10 cellular contexts compared by ENCODE assay signal in genomic region chr22:37635157-37635556, GRCh38. TPM values are rescaled to one million over a fixed set of nuclear protein-coding genes. Genes with fewer than 3 reads are reported as not detected.
A peak's percentile ranks its signal among the peaks of the same experiment; 100 is the strongest.
DNase-seq lines count a peak whose midpoint lies in the region; ATAC-seq, FAIRE-seq and TF ChIP-seq lines count a peak whose summit lies in the region.
"Had no signal": no experiment of that assay in that cellular context is flagged by ENCODE, and none has a peak within 500 bp of the region (broad histone marks: within the 10 kb centered on the region; RNA-seq: fewer than 3 reads in every experiment).

No MANE protein-coding gene starts in this region.

- no peaks in the 10 kb centered on the region for H3K9me3 ChIP-seq in kidney (ENCODE audit: control insufficient read depth in 1 of 2, low read length in 2 of 2)
- H3K9me3 ChIP-seq: MG63 had no signal

- no peak for FAIRE-seq in kidney (lab: Jason Lieb, UNC)
- no peak for FAIRE-seq in RCC 7860 (lab: Jason Lieb, UNC)
- FAIRE-seq: A204.1, frontal cortex had no signal

- POLR2A ChIA-PET in activated CD4-positive, alpha-beta T cell treated with anti-CD3 and anti-CD28 coated beads for 36 hours (lab: Charles Lee): no interaction called here

- no peak for DNase-seq in activated CD4-positive, alpha-beta T cell treated with anti-CD3 and anti-CD28 coated beads for 36 hours
- no peak for DNase-seq in activated CD4-positive, alpha-beta T cell treated with anti-CD3 and anti-CD28 coated beads, Interleukin-2, amount 50 U/mL, for 1 hour
- DNase-seq in coronary artery (ENCODE audit: low spot score) (no peak), kidney (no peak), RCC 7860 (ENCODE audit: low spot score) (no peak)
- DNase-seq: MG63, NCI-H748 treated with DMSO at 0.1 percent for 48 hours had no signal

- no peaks in the 10 kb centered on the region for H3K9me3 Mint-ChIP-seq in activated CD4-positive, alpha-beta T cell treated with anti-CD3 and anti-CD28 coated beads for 36 hours (ENCODE audit: low read depth)
- no peaks in the 10 kb centered on the region for H3K9me3 Mint-ChIP-seq in stimulated activated memory B cell treated with anti-CD40 and anti-IgM and Interleukin-4, amounts not matched to agents 10 μg/mL and 1 μg/mL and 100 μg/mL, for 72 hours

- no peak overlapping the region for H3K4me3 ChIP-seq in coronary artery
- no peak overlapping the region for H3K4me3 ChIP-seq in kidney (ENCODE audit: low read length in 2 of 2)
- H3K4me3 ChIP-seq: MG63 had no signal

- H3K9ac ChIP-seq in kidney (ENCODE audit: low read length in 2 of 2): no peak overlapping the region

- H3K36me3 ChIP-seq in kidney (ENCODE audit: control insufficient read depth in 1 of 2, insufficient read depth in 2 of 2, low read length in 2 of 2): no peaks in the 10 kb centered on the region

- H3K36me3 Mint-ChIP-seq in activated CD4-positive, alpha-beta T cell treated with anti-CD3 and anti-CD28 coated beads for 36 hours (ENCODE audit: low read depth): peaks cover 9% of the 10 kb centered on the region
- H3K36me3 Mint-ChIP-seq in stimulated activated memory B cell treated with anti-CD40 and anti-IgM and Interleukin-4, amounts not matched to agents 10 μg/mL and 1 μg/mL and 100 μg/mL, for 72 hours: peaks cover 9% of the 10 kb centered on the region

- H3K4me1 ChIP-seq in kidney (ENCODE audit: control insufficient read depth in 1 of 2, insufficient read depth in 1 of 2, low read depth in 1 of 2, low read length in 2 of 2): peaks cover 12 to 29% of the 10 kb centered on the region in 2 donors

- no peak for TF ChIP-seq CTCF in coronary artery (IDR thresholded peaks at IDR 0.05)
- no peak for TF ChIP-seq CTCF in kidney (IDR thresholded peaks at IDR 0.05; ENCODE audit: borderline replicate concordance, extremely low read depth, insufficient read depth)

- no peak for ATAC-seq in activated CD4-positive, alpha-beta T cell treated with anti-CD3 and anti-CD28 coated beads for 36 hours
- no peak for ATAC-seq in stimulated activated memory B cell treated with anti-CD40 and anti-IgM and Interleukin-4, amounts not matched to agents 10 μg/mL and 1 μg/mL and 100 μg/mL, for 72 hours

- H3K27ac ChIP-seq in coronary artery (peak overlapping the region; percentile 0 to 90), kidney (ENCODE audit: low read depth in 2 of 2, low read length in 2 of 2) (no peak overlapping the region)

- CTCF ChIA-PET in activated CD4-positive, alpha-beta T cell treated with anti-CD3 and anti-CD28 coated beads for 36 hours (lab: Charles Lee): interaction anchor here (0.6 to 5.5 kb wide), 9 partner anchors 8 to 388 kb away, joined by 3 to 66 read pairs (median 6); partner anchors contain the start of genes GGA1, LGALS1, NOL12 and PDXP

- no peaks in the 10 kb centered on the region for H3K27me3 Mint-ChIP-seq in activated CD4-positive, alpha-beta T cell treated with anti-CD3 and anti-CD28 coated beads for 36 hours
- H3K27me3 Mint-ChIP-seq in stimulated activated memory B cell treated with anti-CD40 and anti-IgM and Interleukin-4, amounts not matched to agents 10 μg/mL and 1 μg/mL and 100 μg/mL, for 72 hours: no peaks in the 10 kb centered on the region

- H3K4me3 Mint-ChIP-seq in activated CD4-positive, alpha-beta T cell treated with anti-CD3 and anti-CD28 coated beads for 36 hours: peak overlapping the region; percentile 58
- H3K4me3 Mint-ChIP-seq in stimulated activated memory B cell treated with anti-CD40 and anti-IgM and Interleukin-4, amounts not matched to agents 10 μg/mL and 1 μg/mL and 100 μg/mL, for 72 hours: no peak overlapping the region

- peak overlapping the region; percentile 93 for H3K27ac Mint-ChIP-seq in activated CD4-positive, alpha-beta T cell treated with anti-CD3 and anti-CD28 coated beads for 36 hours
- peak overlapping the region; percentile 92 for H3K27ac Mint-ChIP-seq in stimulated activated memory B cell treated with anti-CD40 and anti-IgM and Interleukin-4, amounts not matched to agents 10 μg/mL and 1 μg/mL and 100 μg/mL, for 72 hours

- intact Hi-C loops in activated CD4-positive, alpha-beta T cell treated with anti-CD3 and anti-CD28 coated beads for 36 hours (cut with DNase I, micrococcal nuclease): loop anchor here (2.0 to 5.0 kb wide), 2 partner anchors 26 to 172 kb away; partner anchors contain the start of genes GCAT (in 1 of the 2) and GGA1 (in 1 of the 2)
- intact Hi-C loops in kidney (cut with DNase I): no loop called here

- peaks cover 59% of the 10 kb centered on the region for H3K4me1 Mint-ChIP-seq in activated CD4-positive, alpha-beta T cell treated with anti-CD3 and anti-CD28 coated beads for 36 hours
- peaks cover 81% of the 10 kb centered on the region for H3K4me1 Mint-ChIP-seq in stimulated activated memory B cell treated with anti-CD40 and anti-IgM and Interleukin-4, amounts not matched to agents 10 μg/mL and 1 μg/mL and 100 μg/mL, for 72 hours

RNA-seq across cellular contexts. Expression of gene SH3BP1, which starts 4.3 kb away (rescaled TPM):
- total RNA-seq in activated CD4-positive, alpha-beta T cell treated with anti-CD3 and anti-CD28 coated beads for 36 hours: 10 to 100 TPM; 86.5 to 98.2 TPM
- 12.8 TPM for total RNA-seq in kidney
- 2.2 TPM for polyA plus RNA-seq in kidney (ENCODE audit: insufficient read depth, low read depth, low replicate concordance)

RNA-seq across cellular contexts. Expression of gene PDXP, which starts 23.4 kb away (rescaled TPM):
- 10 to 100 TPM; 35.8 to 37.8 TPM for total RNA-seq in activated CD4-positive, alpha-beta T cell treated with anti-CD3 and anti-CD28 coated beads for 36 hours
- total RNA-seq in kidney: 6.3 TPM
- 29.6 TPM for polyA plus RNA-seq in kidney (ENCODE audit: insufficient read depth, low read depth, low replicate concordance)

RNA-seq across cellular contexts. Expression of gene GGA1, which starts 26.5 kb away (rescaled TPM):
- 10 to 100 TPM; 55.4 to 66.6 TPM for total RNA-seq in activated CD4-positive, alpha-beta T cell treated with anti-CD3 and anti-CD28 coated beads for 36 hours
- total RNA-seq in kidney: 61.2 TPM
- polyA plus RNA-seq in kidney (ENCODE audit: insufficient read depth, low read depth, low replicate concordance): 37.5 TPM

RNA-seq across cellular contexts. Expression of gene LGALS1, which starts 40.3 kb away (rescaled TPM):
- 100 to 1,000 TPM; 522 to 663 TPM for total RNA-seq in activated CD4-positive, alpha-beta T cell treated with anti-CD3 and anti-CD28 coated beads for 36 hours
- 227 TPM for total RNA-seq in kidney
- polyA plus RNA-seq in kidney (ENCODE audit: insufficient read depth, low read depth, low replicate concordance): 496 TPM

RNA-seq across cellular contexts. Expression of gene NOL12, which starts 51.0 kb away (rescaled TPM):
- 10 to 100 TPM; 37.1 to 42.3 TPM for total RNA-seq in activated CD4-positive, alpha-beta T cell treated with anti-CD3 and anti-CD28 coated beads for 36 hours
- 27.5 TPM for total RNA-seq in kidney
- polyA plus RNA-seq in kidney (ENCODE audit: insufficient read depth, low read depth, low replicate concordance): 26.3 TPM

Comparison
In these comparisons a context has a peak if more than half of its experiments do, and no peak if none do; other contexts are left out.
1. H3K27ac ChIP-seq: peak in coronary artery (2 of 2); none in kidney (0 of 2).